ENCODE assay signal across 30 cellular contexts in the genomic region with DNA sequence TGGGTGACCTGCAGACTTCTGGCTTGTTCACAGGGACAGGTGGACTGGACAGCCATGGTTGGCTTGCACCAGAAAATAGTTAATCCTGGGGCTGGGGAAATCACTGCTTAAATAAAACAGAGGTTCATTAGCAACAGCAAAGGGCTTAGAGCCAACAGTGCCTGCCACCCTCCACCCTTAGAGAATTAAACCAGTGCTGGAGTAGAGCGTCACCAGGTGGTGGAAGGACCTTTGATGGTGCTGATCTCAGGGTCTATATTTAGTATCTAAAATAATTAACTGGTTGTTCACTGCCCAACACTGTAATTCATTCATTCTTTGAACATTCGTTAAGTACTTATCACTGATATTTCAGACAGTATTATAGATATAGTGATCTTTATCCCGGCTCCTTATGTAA. TPM values are rescaled to one million over a fixed set of nuclear protein-coding genes. Genes with fewer than 3 reads are reported as not detected.
DNase-seq lines count a peak whose midpoint lies in the region; ATAC-seq, FAIRE-seq and TF ChIP-seq lines count a peak whose summit lies in the region.
"Had no signal": no experiment of that assay in that cellular context is flagged by ENCODE, and none has a peak within 500 bp of the region (broad histone marks: within the 10 kb centered on the region; RNA-seq: fewer than 3 reads in every experiment).

No MANE protein-coding gene starts in this region.

- SMC1A ChIA-PET in GM12878 (lab: Charles Lee; ENCODE audit: uncharacterized antibody, unreplicated experiment) = no interaction called here

- POLR2A ChIA-PET in GM12878 (lab: Charles Lee) (no interaction called here), WTC11 (lab: Charles Lee) (no interaction called here)

- TF ChIP-seq POLR2A in GM12878 (IDR thresholded peaks at IDR 0.05; ENCODE audit: low read depth, low read length) (no peak), tibial nerve (IDR thresholded peaks at IDR 0.05) (no peak)

- RAD21 ChIA-PET in GM12878 (lab: Charles Lee; ENCODE audit: unreplicated experiment) = no interaction called here

- no peak for FAIRE-seq in GM12878 (lab: Jason Lieb, UNC)
- FAIRE-seq: A549, GM12891, keratinocyte had no signal

- in situ Hi-C loops in GM12878 (cut with MboI) = no loop called here

- no peak overlapping the region for H2AFZ ChIP-seq in GM12878 (ENCODE audit: control insufficient read depth, low read depth, low read length)
- H2AFZ ChIP-seq: parathyroid adenoma had no signal

- CTCF ChIA-PET in GM12878 (lab: Yijun Ruan, JAX) = no interaction called here
- CTCF ChIA-PET in WTC11 (lab: Charles Lee) = no interaction called here

- peak; percentile 16 for DNase-seq in activated CD4-positive, CD25-positive, alpha-beta regulatory T cell treated with anti-CD3 and anti-CD28 coated beads, Interleukin-2, amount 50 U/mL, for 72 hours
- no peak for DNase-seq in activated CD4-positive, CD25-positive, alpha-beta regulatory T cell (lab: John Stamatoyannopoulos, UW)
- peak; percentile 19 for DNase-seq in NCI-H146 treated with DMSO at 0.1 percent for 48 hours (lab: John Stamatoyannopoulos, UW; ENCODE audit: unreplicated experiment)
- DNase-seq in GM12878 (ENCODE audit: low read depth, low spot score) = no peak
- DNase-seq in retinal pigment epithelial cell (ENCODE audit: low read depth) = no peak
- no peak for DNase-seq in 8988T
- no peak for DNase-seq in WTC11 (ENCODE audit: low spot score)
- DNase-seq in tibial nerve (ENCODE audit: low spot score in 2 of 2) = no peak
- DNase-seq: activated CD4-positive, alpha-beta T cell treated with anti-CD3 and anti-CD28 coated beads, Interleukin-2, amount 10 ng/mL, durations not matched to agents 24 days and 14 days; activated effector memory CD4-positive, alpha-beta T cell treated with Interleukin-2 at 50 U/mL for 16 hours; activated T-cell treated with anti-CD3 and anti-CD28 coated beads, Interleukin-2, amount 50 U/mL, for 1 hour; AML-193; CD4-positive, alpha-beta T cell; EL; NCI-H1930; NCI-H524; stimulated activated CD4-positive, alpha-beta T cell treated with anti-CD3 and anti-CD28 coated beads, Interleukin-2, amount 100 ng/mL, for 48 hours; stimulated activated naive CD8-positive, alpha-beta T cell treated with anti-CD3 and anti-CD28 coated beads, Interleukin-15, amount 100 ng/mL, for 72 hours; SW 1271 had no signal

- H3K4me3 Mint-ChIP-seq in WTC11 = no peak overlapping the region
- H3K4me3 Mint-ChIP-seq: activated CD4-positive, alpha-beta T cell treated with anti-CD3 and anti-CD28 coated beads, Interleukin-2, amount 10 ng/mL, durations not matched to agents 24 days and 14 days; CD4-positive, alpha-beta T cell; stimulated activated naive CD8-positive, alpha-beta T cell treated with anti-CD3 and anti-CD28 coated beads, Interleukin-15, amount 100 ng/mL, for 72 hours had no signal

- H3K9me3 ChIP-seq in GM12878 (replicated peaks; ENCODE audit: control insufficient read depth, insufficient read depth, low read length) (no peaks in the 10 kb centered on the region), tibial nerve (no peaks in the 10 kb centered on the region)
- H3K9me3 ChIP-seq: A549, ascending aorta, right atrium auricular region, uterus had no signal

- 42% methylated on average over 3 of the region's 3 CpGs for WGBS in GM12878 (ENCODE audit: insufficient coverage, insufficient replicate concordance, low lambda C conversion rate, missing lambda C conversion rate)
- WGBS in tibial nerve, 2 donors = 85 to 89% methylated on average over 3 of the region's 3 CpGs

- H3K27me3 Mint-ChIP-seq in WTC11 (ENCODE audit: low read depth) = peaks cover 7% of the 10 kb centered on the region
- H3K27me3 Mint-ChIP-seq: CD4-positive, alpha-beta T cell had no signal

- no peaks in the 10 kb centered on the region for H3K79me2 ChIP-seq in GM12878 (ENCODE audit: control insufficient read depth, insufficient read depth, low read length)
- H3K79me2 ChIP-seq: parathyroid adenoma had no signal

- no peak overlapping the region for H3K4me2 ChIP-seq in GM12878 (ENCODE audit: control insufficient read depth, insufficient read depth)
- H3K4me2 ChIP-seq: A549 had no signal

- TF ChIP-seq CTCF in GM12878 (IDR thresholded peaks at IDR 0.05 in 2 of 3, conservative IDR thresholded peaks at IDR 0.05 in 1 of 3; ENCODE audit: control insufficient read depth in 2 of 3, extremely low read depth in 1 of 3, insufficient read depth in 1 of 3, low read depth in 3 of 3, low read length in 3 of 3) (no peak; a peak in 1 of 6 replicates), retinal pigment epithelial cell (conservative IDR thresholded peaks at IDR 0.05; ENCODE audit: low read depth, low read length) (peak; percentile 23), WTC11 (IDR thresholded peaks at IDR 0.05) (no peak), tibial nerve (IDR thresholded peaks at IDR 0.05) (no peak)

- TF ChIP-seq EP300 in GM12878 (IDR thresholded peaks at IDR 0.05; ENCODE audit: borderline replicate concordance in 1 of 2, control insufficient read depth in 1 of 2, low read depth in 2 of 2, low read length in 2 of 2) (no peak), tibial nerve (IDR thresholded peaks at IDR 0.05) (no peak)

- H3K36me3 ChIP-seq in GM12878 (ENCODE audit: control insufficient read depth in 2 of 2, insufficient read depth in 2 of 2, low read length in 1 of 2) (no peaks in the 10 kb centered on the region), tibial nerve (no peaks in the 10 kb centered on the region)
- H3K36me3 ChIP-seq: ascending aorta, cardiac muscle cell, right atrium auricular region, uterus had no signal

- no peak overlapping the region for H3K27ac Mint-ChIP-seq in WTC11
- H3K27ac Mint-ChIP-seq: activated CD4-positive, alpha-beta T cell treated with anti-CD3 and anti-CD28 coated beads, Interleukin-2, amount 10 ng/mL, durations not matched to agents 24 days and 14 days; CD4-positive, alpha-beta T cell had no signal

- intact Hi-C loops in GM12878 (cut with micrococcal nuclease; ENCODE audit: unreplicated experiment) = no loop called here

- no peaks in the 10 kb centered on the region; a peak in 2 of 4 replicates for H3K27me3 ChIP-seq in GM12878 (replicated peaks in 1 of 2; ENCODE audit: control insufficient read depth in 2 of 2, insufficient read depth in 2 of 2, low read length in 1 of 2)
- H3K27me3 ChIP-seq in tibial nerve = peaks cover 0 to 36% of the 10 kb centered on the region in 2 donors
- H3K27me3 ChIP-seq: ascending aorta, cardiac muscle cell, right atrium auricular region, uterus had no signal

- no peaks in the 10 kb centered on the region for H4K20me1 ChIP-seq in GM12878 (ENCODE audit: control insufficient read depth, insufficient read depth)

- no peak overlapping the region for H3K9ac ChIP-seq in GM12878 (ENCODE audit: control insufficient read depth, insufficient read depth, low read length)
- H3K9ac ChIP-seq: parathyroid adenoma had no signal

- peaks cover 11% of the 10 kb centered on the region; the same call in 1 of the 2 replicates for H3K4me1 Mint-ChIP-seq in WTC11
- H3K4me1 Mint-ChIP-seq: activated CD4-positive, alpha-beta T cell treated with anti-CD3 and anti-CD28 coated beads, Interleukin-2, amount 10 ng/mL, durations not matched to agents 24 days and 14 days had no signal

- TF ChIP-seq RAD21 in GM12878 (IDR thresholded peaks at IDR 0.05; ENCODE audit: insufficient read depth, low read depth, low read length) = 0 out of 2 replicates have a peak, but pooled peaks have one; percentile 14

- H3K4me1 ChIP-seq in GM12878 (ENCODE audit: control insufficient read depth, insufficient read depth, low read length) (no peaks in the 10 kb centered on the region), tibial nerve (peaks cover 0 to 31% (median 3%) of the 10 kb centered on the region in 4 donors)
- H3K4me1 ChIP-seq: ascending aorta, parathyroid adenoma, right atrium auricular region, uterus had no signal

- BruUV-seq in GM12878 (replicated peaks; lab: Mats Ljungman, UMichigan) = no TSS peak

- H3K27ac ChIP-seq in GM12878 (ENCODE audit: control insufficient read depth, insufficient read depth) (no peak overlapping the region), tibial nerve (peak overlapping the region in 1 of 4 donors; percentile 53)
- H3K27ac ChIP-seq: A549, ascending aorta, cardiac muscle cell, parathyroid adenoma, right atrium auricular region, uterus had no signal

- peaks cover 4% of the 10 kb centered on the region for H3K9me3 Mint-ChIP-seq in WTC11
- H3K9me3 Mint-ChIP-seq: activated CD4-positive, alpha-beta T cell treated with anti-CD3 and anti-CD28 coated beads, Interleukin-2, amount 10 ng/mL, durations not matched to agents 24 days and 14 days; CD4-positive, alpha-beta T cell; stimulated activated naive CD8-positive, alpha-beta T cell treated with anti-CD3 and anti-CD28 coated beads, Interleukin-15, amount 100 ng/mL, for 72 hours had no signal

- no peaks in the 10 kb centered on the region for H3K36me3 Mint-ChIP-seq in WTC11

- ATAC-seq in GM12878 (no peak), WTC11 (no peak)
- ATAC-seq: A549; esophagus mucosa; stimulated activated naive CD8-positive, alpha-beta T cell treated with anti-CD3 and anti-CD28 coated beads, Interleukin-15, amount 100 ng/mL, for 72 hours had no signal

- no peak overlapping the region for H3K4me3 ChIP-seq in GM12878
- H3K4me3 ChIP-seq in retinal pigment epithelial cell (ENCODE audit: low read length) = no peak overlapping the region
- H3K4me3 ChIP-seq in tibial nerve = no peak overlapping the region
- H3K4me3 ChIP-seq: A549, ascending aorta, cardiac muscle cell, right atrium auricular region, uterus had no signal

RNA-seq across cellular contexts. Expression of a gene that starts 34.7 kb away (rescaled TPM):
- total RNA-seq in GM12878 (2013; cell fraction: nucleolus; rRNA removed) = 4.5 and 5.1 TPM in 2 replicates
- 0.11 and 0.22 TPM in 2 replicates for total RNA-seq in GM12878 (2014; rRNA removed)
- 0.36 and 0.51 TPM in 2 replicates for total RNA-seq in GM12878 (2014; rRNA removed; fragmentation: Illumina TruSeq; extraction: Trizol)
- total RNA-seq in GM12878 (2021) = 0.28 TPM in 1 of 2 replicates, not detected in the other
- polyA plus RNA-seq in GM12878 (2011; ENCODE audit: low read depth) = 0.42 TPM
- 0.45 and 0.53 TPM in 2 replicates for polyA plus RNA-seq in GM12878 (2011; rRNA removed)
- polyA plus RNA-seq in GM12878 (2011; cell fraction: cytosol; rRNA removed) = 0.38 and 0.57 TPM in 2 replicates
- polyA plus RNA-seq in GM12878 (2011; cell fraction: nucleus; rRNA removed) = 0.61 and 0.78 TPM in 2 replicates
- polyA plus RNA-seq in GM12878 (2012) = 0.76 and 0.88 TPM in 2 replicates
- polyA plus RNA-seq in GM12878 (2014; fragmentation: Illumina TruSeq; extraction: Trizol) = 0.24 and 0.32 TPM in 2 replicates
- under 1 TPM; 0.10 to 0.18 TPM for polyA plus RNA-seq in GM12878 (2014; fragmentation: Nextera tagmentation; extraction: Ambion mirVana)
- 0.08 and 0.29 TPM in 2 replicates for polyA plus RNA-seq in GM12878 (2014; rRNA removed)
- polyA plus RNA-seq in GM12878 (2016; fragmentation: Nextera tagmentation; extraction: Ambion mirVana) = under 1 TPM in 1 of 2 experiments, not detected in 1; 0.20 TPM
- 0.51 and 0.77 TPM in 2 replicates for polyA minus RNA-seq in GM12878 (2011; rRNA and poly(A)+ RNA removed)
- not detected in 2 replicates for polyA minus RNA-seq in GM12878 (2011; cell fraction: cytosol; rRNA and poly(A)+ RNA removed)
- polyA minus RNA-seq in GM12878 (2011; cell fraction: nucleus; rRNA and poly(A)+ RNA removed) = 0.24 TPM in 1 of 2 replicates, not detected in the other
- 44.8 to 46.3 TPM (median 46.1 TPM) in 3 replicates for total RNA-seq in WTC11 (2021)
- total RNA-seq in tibial nerve = 10 to 100 TPM; 26.7 to 30.6 (median 28.7) TPM
- total RNA-seq: LHCN-M2, myocyte had no signal

Comparison
In these comparisons a context has a peak if more than half of its experiments do, and no peak if none do; other contexts are left out.
1. DNase-seq: peak in activated CD4-positive, CD25-positive, alpha-beta regulatory T cell treated with anti-CD3 and anti-CD28 coated beads, Interleukin-2, amount 50 U/mL, for 72 hours (single experiment) and NCI-H146 treated with DMSO at 0.1 percent for 48 hours (single experiment); none in activated CD4-positive, CD25-positive, alpha-beta regulatory T cell (0 of 4), GM12878 (single experiment), retinal pigment epithelial cell (single experiment), 8988T (single experiment), WTC11 (single experiment) and tibial nerve (0 of 2).